In genomic region chr12:6135071-6135470, GRCh38 we compare ENCODE assay signal across 2 cellular contexts.
TF ChIP-seq lines count a peak whose summit lies in the region.

No MANE protein-coding gene starts in this region.

TF ChIP-seq in IMR-90, 13 proteins besides CTCF, POLR2A, EP300 and RAD21:
- no peak for TF ChIP-seq RFX5 (IDR thresholded peaks at IDR 0.05; ENCODE audit: low read depth, low read length)
- TF ChIP-seq FOS (IDR thresholded peaks at IDR 0.05; ENCODE audit: low read depth, low read length): no peak
- no peak for TF ChIP-seq NFE2L2 (IDR thresholded peaks at IDR 0.05; ENCODE audit: low read depth, low read length)
- TF ChIP-seq ELK1 (IDR thresholded peaks at IDR 0.05; ENCODE audit: borderline replicate concordance, low read depth, low read length): no peak
- no peak for TF ChIP-seq BHLHE40 (IDR thresholded peaks at IDR 0.05; ENCODE audit: low read depth, low read length)
- no peak for TF ChIP-seq SMC3 (IDR thresholded peaks at IDR 0.05; ENCODE audit: low read depth, low read length)
- TF ChIP-seq MXI1 (IDR thresholded peaks at IDR 0.05; ENCODE audit: borderline replicate concordance, low read depth, low read length): no peak
- no peak for TF ChIP-seq CHD1 (IDR thresholded peaks at IDR 0.05; ENCODE audit: low read depth, low read length)

TF ChIP-seq in endothelial cell of umbilical vein, 7 proteins besides CTCF, POLR2A, EP300 and RAD21:
- TF ChIP-seq JUN (IDR thresholded peaks at IDR 0.05; ENCODE audit: borderline replicate concordance, insufficient read depth, insufficient read length, low read depth) (peak; percentile 31), GATA2 (IDR thresholded peaks at IDR 0.05; ENCODE audit: insufficient read depth, insufficient read length, low read depth, low read length) (no peak), FOS (IDR thresholded peaks at IDR 0.05; ENCODE audit: borderline replicate concordance, insufficient read depth, low read length) (peak; percentile 48)
TF ChIP-seq in endothelial cell of umbilical vein: peak in this region for 2.
